Comparison of ENCODE assay signal across 23 cellular contexts in genomic region chr7:5020098-5020497, GRCh38.
"Had no signal": no experiment of that assay in that cellular context is flagged by ENCODE, and none has a peak within 500 bp of the region (broad histone marks: within the 10 kb centered on the region; RNA-seq: fewer than 3 reads in every experiment).

No MANE protein-coding gene starts in this region.

- H3K9me3 ChIP-seq: MG63 had no signal

- H3K27ac ChIP-seq: HL-60, SJSA1, SK-N-MC had no signal

- H3K4me3 ChIP-seq: MG63, SJSA1, SK-N-MC had no signal

- FAIRE-seq: HTR-8/SVneo, RCC 7860 had no signal

- H3K4me1 ChIP-seq: SJSA1 had no signal

- DNase-seq: Karpas-422, KG1, MG63, NCI-H1092 treated with DMSO at 0.1 percent for 48 hours, NCI-H1436, NCI-H187, NCI-H2029, NCI-H2081 treated with DMSO at 0.1 percent for 48 hours, NCI-H2171, NCI-H226, NCI-H446, NCI-H510A, NCI-H524 treated with DMSO at 0.1 percent for 48 hours, NCI-H69, NCI-H774, Right ventricle myocardium superior, RPMI8226, SIG-M5 had no signal

- H3K36me3 ChIP-seq: MG63 had no signal

- H3K27me3 ChIP-seq: MG63, SJSA1 had no signal
